Comparison of ENCODE assay signal across 8 cellular contexts in genomic region chr12:127162902-127163301, GRCh38.
DNase-seq lines count a peak whose midpoint lies in the region; ATAC-seq and TF ChIP-seq lines count a peak whose summit lies in the region.

No MANE protein-coding gene starts in this region.

- peak; percentile 40 for DNase-seq in HK-2 (ENCODE audit: unreplicated experiment)
- DNase-seq in activated effector memory CD4-positive, alpha-beta T cell treated with anti-CD3 and anti-CD28 coated beads, Interleukin-2, amount 50 U/mL, for 16 hours: peak; percentile 70
- peak; percentile 49 for DNase-seq in osteocyte (ENCODE audit: extremely low spot score, unreplicated experiment)
- DNase-seq in GM19240 (ENCODE audit: insufficient read length, low spot score): no peak
- DNase-seq in BE2C: no peak
- DNase-seq in GDM1 (lab: John Stamatoyannopoulos, UW): no peak

- H3K36me3 Mint-ChIP-seq in osteocyte (ENCODE audit: unreplicated experiment): no peaks in the 10 kb centered on the region

- H3K4me1 ChIP-seq in BE2C: no peaks in the 10 kb centered on the region

- H3K9me3 ChIP-seq in BE2C: no peaks in the 10 kb centered on the region

- no peaks in the 10 kb centered on the region for H3K36me3 ChIP-seq in BE2C

- TF ChIP-seq CTCF in osteocyte (IDR thresholded peaks at IDR 0.05) (no peak), BE2C (IDR thresholded peaks at IDR 0.05; ENCODE audit: low read depth, low read length) (no peak)

- no peak overlapping the region for H3K4me3 Mint-ChIP-seq in osteocyte (ENCODE audit: unreplicated experiment)

- no peaks in the 10 kb centered on the region for H3K9me3 Mint-ChIP-seq in osteocyte (ENCODE audit: unreplicated experiment)

- peaks cover 13% of the 10 kb centered on the region for H3K4me1 Mint-ChIP-seq in osteocyte (ENCODE audit: unreplicated experiment)

- no peak overlapping the region for H3K4me3 ChIP-seq in BE2C (ENCODE audit: low read depth, low read length)

- no peaks in the 10 kb centered on the region for H3K27me3 ChIP-seq in BE2C

- H3K27ac Mint-ChIP-seq in osteocyte (ENCODE audit: unreplicated experiment): peak overlapping the region; percentile 38

- ATAC-seq in GM19467 (IDR thresholded peaks at IDR 0.05; ENCODE audit: unreplicated experiment) (peak; percentile 65), GM19035 (IDR thresholded peaks at IDR 0.05; ENCODE audit: unreplicated experiment) (no peak)

- no peaks in the 10 kb centered on the region for H3K27me3 Mint-ChIP-seq in osteocyte (ENCODE audit: unreplicated experiment)

Comparison
In these comparisons a context has a peak if more than half of its experiments do, and no peak if none do; other contexts are left out.
1. DNase-seq: peak in HK-2 (single experiment), activated effector memory CD4-positive, alpha-beta T cell treated with anti-CD3 and anti-CD28 coated beads, Interleukin-2, amount 50 U/mL, for 16 hours (single experiment) and osteocyte (single experiment); none in GM19240 (single experiment), BE2C (single experiment) and GDM1 (single experiment).